Comparison of ENCODE assay signal across 1 cellular context in the genomic region with DNA sequence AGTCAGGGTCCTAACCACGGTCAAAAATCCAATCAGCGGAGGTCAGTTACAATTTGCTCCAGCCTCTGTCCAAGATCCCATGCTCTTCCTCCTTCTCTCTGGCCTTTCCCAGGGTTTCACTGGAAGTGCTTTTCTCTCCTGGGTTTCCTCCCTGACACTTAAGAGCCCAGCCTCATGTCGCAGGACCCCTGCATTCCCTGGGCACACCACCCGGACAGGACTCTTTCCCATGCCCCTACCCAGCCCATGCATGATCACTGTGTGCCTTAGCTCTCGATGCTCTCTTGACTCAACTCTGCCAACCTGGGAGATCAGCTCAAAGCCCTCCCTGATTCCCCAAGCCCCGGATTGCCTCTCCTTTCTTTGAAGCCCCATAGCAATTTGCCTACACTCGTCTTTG.
TF ChIP-seq lines count a peak whose summit lies in the region.

No MANE protein-coding gene starts in this region.

TF ChIP-seq in H1, 55 proteins besides CTCF, POLR2A, EP300 and RAD21:
- TF ChIP-seq SIN3A (conservative IDR thresholded peaks at IDR 0.05 in 1 of 2, IDR thresholded peaks at IDR 0.05 in 1 of 2; ENCODE audit: low read depth in 1 of 2, low read length in 2 of 2): no peak
- no peak for TF ChIP-seq SAP30 (IDR thresholded peaks at IDR 0.05; ENCODE audit: insufficient read depth, insufficient replicate concordance, low read length)
- TF ChIP-seq, protein P1, sequence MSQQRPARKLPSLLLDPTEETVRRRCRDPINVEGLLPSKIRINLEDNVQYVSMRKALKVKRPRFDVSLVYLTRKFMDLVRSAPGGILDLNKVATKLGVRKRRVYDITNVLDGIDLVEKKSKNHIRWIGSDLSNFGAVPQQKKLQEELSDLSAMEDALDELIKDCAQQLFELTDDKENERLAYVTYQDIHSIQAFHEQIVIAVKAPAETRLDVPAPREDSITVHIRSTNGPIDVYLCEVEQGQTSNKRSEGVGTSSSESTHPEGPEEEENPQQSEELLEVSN (IDR thresholded peaks at IDR 0.05): no peak
- no peak for TF ChIP-seq EZH2 (IDR thresholded peaks at IDR 0.05; ENCODE audit: low read depth, low read length, severe bottlenecking)
- TF ChIP-seq SIX5 (IDR thresholded peaks at IDR 0.05; ENCODE audit: low read depth, low read length): no peak
- TF ChIP-seq TCF12 (IDR thresholded peaks at IDR 0.05; ENCODE audit: low read depth, low read length): no peak
- TF ChIP-seq TAF1 (IDR thresholded peaks at IDR 0.05; ENCODE audit: low read depth, low read length): no peak
- TF ChIP-seq FOSL1 (IDR thresholded peaks at IDR 0.05; ENCODE audit: insufficient read depth, low read depth, low read length): no peak
- TF ChIP-seq CBX8 (IDR thresholded peaks at IDR 0.05; ENCODE audit: borderline replicate concordance, low read depth, low read length): no peak
- TF ChIP-seq, protein P2, sequence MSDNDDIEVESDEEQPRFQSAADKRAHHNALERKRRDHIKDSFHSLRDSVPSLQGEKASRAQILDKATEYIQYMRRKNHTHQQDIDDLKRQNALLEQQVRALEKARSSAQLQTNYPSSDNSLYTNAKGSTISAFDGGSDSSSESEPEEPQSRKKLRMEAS (IDR thresholded peaks at IDR 0.05): no peak
- TF ChIP-seq HDAC2 (IDR thresholded peaks at IDR 0.05; ENCODE audit: borderline replicate concordance in 1 of 2, low read depth in 2 of 2, low read length in 2 of 2): no peak
- TF ChIP-seq SRF (IDR thresholded peaks at IDR 0.05; ENCODE audit: low read depth, low read length): no peak
- no peak for TF ChIP-seq EGR1 (IDR thresholded peaks at IDR 0.05; ENCODE audit: borderline replicate concordance, low read depth, low read length)
- TF ChIP-seq SP4 (IDR thresholded peaks at IDR 0.05; ENCODE audit: low read length): no peak
